ENCODE assay signal across 24 cellular contexts in genomic region chr15:48103647-48104046, GRCh38. TPM values are rescaled to one million over a fixed set of nuclear protein-coding genes. Genes with fewer than 3 reads are reported as not detected.
"Had no signal": no experiment of that assay in that cellular context is flagged by ENCODE, and none has a peak within 500 bp of the region (broad histone marks: within the 10 kb centered on the region; RNA-seq: fewer than 3 reads in every experiment).

No MANE protein-coding gene starts in this region.

- H3K4me3 Mint-ChIP-seq: activated CD4-positive, alpha-beta T cell treated with anti-CD3 and anti-CD28 coated beads, Interleukin-2, amount 10 ng/mL, durations not matched to agents 7 days and 5 days; activated naive CD8-positive, alpha-beta T cell; neural progenitor cell; stimulated activated effector memory CD8-positive, alpha-beta T cell treated with anti-CD3 and anti-CD28 coated beads, Interleukin-12 subunit alpha, Interleukin-12 subunit beta, amount 100 ng/mL, for 72 hours; T-helper 1 cell treated with Interleukin-12 subunit alpha and Interleukin-12 subunit beta and Interleukin-4 antibody, amounts not matched to agents 30 μg/mL and 1 μg/mL, for 36 hours; type B pancreatic cell had no signal

- H3K36me3 ChIP-seq: gastrocnemius medialis, left lung, neural progenitor cell, prostate gland, stomach had no signal

- H3K9me3 ChIP-seq: body of pancreas, gastrocnemius medialis, left lung, prostate gland, stomach, testis had no signal

- H3K4me3 ChIP-seq: body of pancreas, dorsolateral prefrontal cortex, gastrocnemius medialis, left lung, neural progenitor cell, prostate gland, smooth muscle cell, stomach, testis had no signal

- H3K27ac Mint-ChIP-seq: activated CD4-positive, alpha-beta T cell treated with anti-CD3 and anti-CD28 coated beads, Interleukin-2, amount 10 ng/mL, durations not matched to agents 7 days and 5 days; activated naive CD8-positive, alpha-beta T cell; naive B cell; neural progenitor cell; stimulated activated effector memory CD8-positive, alpha-beta T cell treated with anti-CD3 and anti-CD28 coated beads, Interleukin-12 subunit alpha, Interleukin-12 subunit beta, amount 100 ng/mL, for 72 hours; T-helper 1 cell treated with Interleukin-12 subunit alpha and Interleukin-12 subunit beta and Interleukin-4 antibody, amounts not matched to agents 30 μg/mL and 1 μg/mL, for 36 hours; type B pancreatic cell had no signal

- DNase-seq: activated CD4-positive, alpha-beta T cell treated with anti-CD3 and anti-CD28 coated beads, Interleukin-2, amount 10 ng/mL, durations not matched to agents 7 days and 5 days; activated CD8-positive, alpha-beta memory T cell treated with anti-CD3 and anti-CD28 coated beads for 24 hours; activated gamma-delta T cell; body of pancreas; caudate nucleus; dorsolateral prefrontal cortex; gastrocnemius medialis; head of caudate nucleus; kidney; left lung; naive B cell; right cardiac atrium; stimulated activated CD4-positive, alpha-beta T cell treated with anti-CD3 and anti-CD28 coated beads, Interleukin-4, amount 100 ng/mL, for 24 hours; stomach; testis had no signal

- H3K4me1 ChIP-seq: body of pancreas, gastrocnemius medialis, left lung, neural progenitor cell, prostate gland, testis had no signal

- H3K4me1 Mint-ChIP-seq: activated CD4-positive, alpha-beta T cell treated with anti-CD3 and anti-CD28 coated beads, Interleukin-2, amount 10 ng/mL, durations not matched to agents 7 days and 5 days; naive B cell; stimulated activated effector memory CD8-positive, alpha-beta T cell treated with anti-CD3 and anti-CD28 coated beads, Interleukin-12 subunit alpha, Interleukin-12 subunit beta, amount 100 ng/mL, for 72 hours had no signal

- H3K27me3 ChIP-seq: body of pancreas, neural progenitor cell, stomach, testis had no signal

- H3K36me3 Mint-ChIP-seq: activated naive CD8-positive, alpha-beta T cell; naive B cell; neural progenitor cell; stimulated activated effector memory CD8-positive, alpha-beta T cell treated with anti-CD3 and anti-CD28 coated beads, Interleukin-12 subunit alpha, Interleukin-12 subunit beta, amount 100 ng/mL, for 72 hours; type B pancreatic cell had no signal

- H3K9me3 Mint-ChIP-seq: activated CD4-positive, alpha-beta T cell treated with anti-CD3 and anti-CD28 coated beads, Interleukin-2, amount 10 ng/mL, durations not matched to agents 7 days and 5 days; neural progenitor cell; stimulated activated effector memory CD8-positive, alpha-beta T cell treated with anti-CD3 and anti-CD28 coated beads, Interleukin-12 subunit alpha, Interleukin-12 subunit beta, amount 100 ng/mL, for 72 hours; T-helper 1 cell treated with Interleukin-12 subunit alpha and Interleukin-12 subunit beta and Interleukin-4 antibody, amounts not matched to agents 30 μg/mL and 1 μg/mL, for 36 hours; type B pancreatic cell had no signal

- H3K27ac ChIP-seq: body of pancreas, dorsolateral prefrontal cortex, epithelial cell of prostate, gastrocnemius medialis, left lung, neural progenitor cell, prostate gland, stomach, testis had no signal

RNA-seq across cellular contexts. Expression of gene SLC24A5, which starts 17.1 kb away (rescaled TPM):
- total RNA-seq: activated CD4-positive, alpha-beta T cell treated with anti-CD3 and anti-CD28 coated beads, Interleukin-2, amount 10 ng/mL, durations not matched to agents 7 days and 5 days; body of pancreas; gastrocnemius medialis; kidney; osteocyte; prostate gland; right cardiac atrium; smooth muscle cell; stomach had no signal
